In genomic region chr12:88946377-88946997, GRCh38 we compare ENCODE assay signal across 8 cellular contexts.
DNase-seq lines count a peak whose midpoint lies in the region; ATAC-seq and TF ChIP-seq lines count a peak whose summit lies in the region.

No MANE protein-coding gene starts in this region.

- peak overlapping the region in 1 of 2 experiments; percentile 30; a peak in 2 of 4 replicates for H3K27ac ChIP-seq in SK-N-SH (ENCODE audit: low read depth in 2 of 2, low read length in 1 of 2)

- TF ChIP-seq CTCF in SK-N-SH (IDR thresholded peaks at IDR 0.05) (peak; percentile 19; the same call in 1 of the 2 replicates), GM10248 (IDR thresholded peaks at IDR 0.05; ENCODE audit: control extremely low read depth, extremely low read depth, low read depth, missing control alignments) (no peak)

- 43% methylated on average over 5 of the region's 5 CpGs for WGBS in SK-N-SH (ENCODE audit: low lambda C conversion rate)

- POLR2A ChIA-PET in SK-N-SH (lab: Yijun Ruan, JAX) = no interaction called here
- POLR2A ChIA-PET in GM10248 (lab: Yijun Ruan, JAX) = no interaction called here

- H2AFZ ChIP-seq in SK-N-SH (ENCODE audit: low read depth) = peak overlapping the region; percentile 42; the same call in 1 of the 2 replicates

- H3K27me3 ChIP-seq in SK-N-SH (ENCODE audit: insufficient read depth) = no peaks in the 10 kb centered on the region

- no peak for TF ChIP-seq RAD21 in SK-N-SH (IDR thresholded peaks at IDR 0.05; ENCODE audit: low read length)

- CTCF ChIA-PET in SK-N-SH (lab: Yijun Ruan, JAX) = interaction anchor here (0.8 to 3.6 kb wide), 4 partner anchors 10 to 309 kb away, joined by 3 to 14 read pairs (median 6); no protein-coding TSS in a partner anchor
- CTCF ChIA-PET in GM10248 (lab: Yijun Ruan, JAX) = interaction anchor here (2.2 kb wide), 1 partner anchor 14 kb away, joined by 11 read pairs; no protein-coding TSS in a partner anchor

- no peak overlapping the region for H3K9ac ChIP-seq in SK-N-SH

- H3K79me2 ChIP-seq in SK-N-SH (ENCODE audit: insufficient read depth) = no peaks in the 10 kb centered on the region

- H3K9me3 ChIP-seq in SK-N-SH = no peaks in the 10 kb centered on the region

- H3K4me3 ChIP-seq in SK-N-SH (ENCODE audit: low read depth in 2 of 2, low read length in 1 of 2) = no peak overlapping the region

- H3K4me2 ChIP-seq in SK-N-SH = peak overlapping the region; percentile 17; the same call in 1 of the 2 replicates

- no peaks in the 10 kb centered on the region for H3F3A ChIP-seq in SK-N-SH (replicated peaks; ENCODE audit: insufficient read depth)

- ATAC-seq in HG02884 (IDR thresholded peaks at IDR 0.05; ENCODE audit: unreplicated experiment) = peak; percentile 59

- H4K20me1 ChIP-seq in SK-N-SH (ENCODE audit: insufficient read depth) = no peaks in the 10 kb centered on the region

- no peak for TF ChIP-seq EP300 in SK-N-SH (IDR thresholded peaks at IDR 0.05; ENCODE audit: borderline replicate concordance in 1 of 2, low read depth in 1 of 2, low read length in 1 of 2)

- H3K9me2 ChIP-seq in SK-N-SH = no peaks in the 10 kb centered on the region

- no peaks in the 10 kb centered on the region for H3K36me3 ChIP-seq in SK-N-SH (replicated peaks in 1 of 2; ENCODE audit: control insufficient read depth in 1 of 2, insufficient read depth in 2 of 2, low read length in 1 of 2)

- DNase-seq in Daoy (ENCODE audit: low read depth) (peak; percentile 40), SK-N-SH (no peak), kidney glomerular epithelial cell (lab: John Stamatoyannopoulos, UW) (peak; percentile 66), NCI-H345 (lab: John Stamatoyannopoulos, UW) (no peak), SW 1271 (lab: John Stamatoyannopoulos, UW) (no peak), COR-L47 (lab: John Stamatoyannopoulos, UW) (no peak), GM10248 (ENCODE audit: extremely low spot score) (no peak)

- peaks cover 3 to 5% of the 10 kb centered on the region in 2 experiments; a peak in 3 of 4 replicates for H3K4me1 ChIP-seq in SK-N-SH (ENCODE audit: control insufficient read depth in 1 of 2, insufficient read depth in 2 of 2, low read depth in 1 of 2, low read length in 1 of 2)

TF ChIP-seq in SK-N-SH, 30 proteins besides CTCF, POLR2A, EP300 and RAD21:
- TF ChIP-seq ELF1 (IDR thresholded peaks at IDR 0.05) = 0 out of 2 replicates have a peak, but pooled peaks have one; percentile 14
- no peak; the same call in 1 of the 2 replicates for TF ChIP-seq MEF2A (IDR thresholded peaks at IDR 0.05; ENCODE audit: borderline replicate concordance, low read depth)
- no peak for TF ChIP-seq POLR2AphosphoS5 (IDR thresholded peaks at IDR 0.05; ENCODE audit: low read depth, low read length)
- TF ChIP-seq NFIC (IDR thresholded peaks at IDR 0.05; ENCODE audit: borderline replicate concordance) = no peak; the same call in 1 of the 2 replicates
- TF ChIP-seq GATA2 (CRISPR knock-in tag; IDR thresholded peaks at IDR 0.05) = 0 out of 2 replicates have a peak, but pooled peaks have one; percentile 25
- TF ChIP-seq MXI1 (IDR thresholded peaks at IDR 0.05; ENCODE audit: low read depth, low read length) = no peak
- TF ChIP-seq PBX3 (IDR thresholded peaks at IDR 0.05) = peak; percentile 7; the same call in 1 of the 2 replicates
- no peak for TF ChIP-seq FOXJ3 (CRISPR knock-in tag; IDR thresholded peaks at IDR 0.05)
- TF ChIP-seq FOSL2 (IDR thresholded peaks at IDR 0.05; ENCODE audit: borderline replicate concordance, low read depth) = peak; percentile 36; the same call in 1 of the 2 replicates
- TF ChIP-seq TAF1 (IDR thresholded peaks at IDR 0.05; ENCODE audit: borderline replicate concordance, low read depth, low read length) = no peak
- no peak for TF ChIP-seq GABPA (IDR thresholded peaks at IDR 0.05; ENCODE audit: low read depth)
- TF ChIP-seq EZH2phosphoT487 (IDR thresholded peaks at IDR 0.05; ENCODE audit: borderline replicate concordance, low read depth) = no peak
- 0 out of 2 replicates have a peak, but pooled peaks have one; percentile 43 for TF ChIP-seq YY1 (IDR thresholded peaks at IDR 0.05; ENCODE audit: low read depth)
- no peak for TF ChIP-seq SIN3A (IDR thresholded peaks at IDR 0.05; ENCODE audit: borderline replicate concordance, low read depth, low read length)

Comparison
In these comparisons a context has a peak if more than half of its experiments do, and no peak if none do; other contexts are left out.
1. DNase-seq: peak in Daoy (single experiment) and kidney glomerular epithelial cell (single experiment); none in SK-N-SH (single experiment), NCI-H345 (single experiment), SW 1271 (0 of 2), COR-L47 (single experiment) and GM10248 (single experiment).